In the genomic region with DNA sequence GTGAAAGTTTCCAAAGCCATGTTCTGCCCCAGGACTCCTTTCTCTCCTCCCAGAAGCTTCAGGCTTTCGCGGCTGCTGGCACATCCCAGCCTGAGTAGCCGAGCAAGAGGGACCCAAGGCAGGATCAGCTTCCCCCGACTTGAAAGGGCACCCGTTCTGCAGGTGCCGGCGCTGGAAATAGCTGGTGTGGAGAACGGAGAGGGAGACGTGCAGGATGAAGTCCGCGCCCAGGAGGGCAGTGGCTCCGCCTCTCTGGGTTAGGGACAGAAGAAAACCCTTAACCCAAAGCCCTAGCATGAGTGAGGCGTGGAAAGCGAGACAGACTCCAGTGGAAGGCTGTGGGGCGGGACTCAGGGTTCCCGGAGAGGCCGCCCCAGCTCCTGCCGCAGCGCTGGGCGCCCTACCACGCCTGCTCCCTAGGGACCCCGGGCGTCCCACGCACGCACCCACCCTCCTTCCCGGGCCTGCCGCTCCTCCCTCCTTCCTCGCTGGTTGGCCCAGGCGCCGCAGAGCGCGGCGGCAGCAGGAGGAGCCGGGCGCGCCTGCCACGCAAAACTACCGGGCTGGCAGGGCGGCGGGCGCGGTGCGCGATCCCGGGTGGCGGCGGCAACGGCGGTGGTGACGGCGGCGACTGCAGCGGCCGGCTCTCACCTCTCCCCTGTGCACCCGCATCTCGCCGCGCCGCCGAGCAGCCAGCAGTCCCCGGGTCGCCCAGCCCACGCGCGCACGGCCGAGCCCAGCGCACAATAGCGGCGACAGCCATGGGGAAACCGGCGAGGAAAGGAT, we compare ENCODE assay signal across 8 cellular contexts. TPM values are rescaled to one million over a fixed set of nuclear protein-coding genes. Genes with fewer than 3 reads are reported as not detected.
A peak's percentile ranks its signal among the peaks of the same experiment; 100 is the strongest.
DNase-seq lines count a peak whose midpoint lies in the region; TF ChIP-seq lines count a peak whose summit lies in the region.

A gene (plus strand): TSS at position 550 of the 786 bp plus-strand sequence. CDS start 212 bp downstream, at position 762.

- H3K4me3 ChIP-seq in WERI-Rb-1 (ENCODE audit: low read depth, low read length): peak within 1 kb of the TSS; percentile 51
- peak within 1 kb of the TSS; percentile 62 for H3K4me3 ChIP-seq in endocrine pancreas (ENCODE audit: control insufficient read depth, insufficient read depth, low read length)
- peak within 1 kb of the TSS; percentile 86 to 96 (median 91) for H3K4me3 ChIP-seq in subcutaneous abdominal adipose tissue (ENCODE audit: low read depth in 1 of 5, low read length in 5 of 5)

- H3K36me3 ChIP-seq in WERI-Rb-1 (no peaks in the 10 kb centered on the region), endocrine pancreas (ENCODE audit: control insufficient read depth, insufficient read depth, low read length) (no peaks in the 10 kb centered on the region), subcutaneous abdominal adipose tissue (ENCODE audit: control insufficient read depth in 5 of 5, insufficient read depth in 5 of 5, low read length in 5 of 5) (no peaks in the 10 kb centered on the region)

- no peaks in the 10 kb centered on the region for H3K4me1 ChIP-seq in endocrine pancreas (ENCODE audit: control insufficient read depth, insufficient read depth, low read length)
- H3K4me1 ChIP-seq in subcutaneous abdominal adipose tissue (ENCODE audit: control insufficient read depth in 5 of 5, insufficient read depth in 5 of 5, low read length in 5 of 5): peaks cover 0 to 25% (median 23%) of the 10 kb centered on the region in 5 donors

- H3K9me3 Mint-ChIP-seq in mesothelial cell of epicardium: no peaks in the 10 kb centered on the region

- no peak within 1 kb of the TSS for H3K27ac Mint-ChIP-seq in mesothelial cell of epicardium

- H3K36me3 Mint-ChIP-seq in mesothelial cell of epicardium: no peaks in the 10 kb centered on the region

- H3K9me3 ChIP-seq in WERI-Rb-1 (ENCODE audit: severe bottlenecking) (no peaks in the 10 kb centered on the region), endocrine pancreas (ENCODE audit: control insufficient read depth, low read length) (no peaks in the 10 kb centered on the region), subcutaneous abdominal adipose tissue (ENCODE audit: control insufficient read depth in 5 of 5, low read length in 5 of 5) (no peaks in the 10 kb centered on the region)

- peaks cover 21% of the 10 kb centered on the region for H3K4me1 Mint-ChIP-seq in mesothelial cell of epicardium

- peak within 1 kb of the TSS; percentile 67 for H3K9ac ChIP-seq in endocrine pancreas (ENCODE audit: control insufficient read depth, insufficient read depth, low read length)
- peak within 1 kb of the TSS; percentile 64 to 78 (median 74) for H3K9ac ChIP-seq in subcutaneous abdominal adipose tissue (ENCODE audit: low read length in 5 of 5)

- peak within 1 kb of the TSS; percentile 87 for H3K4me3 Mint-ChIP-seq in mesothelial cell of epicardium

- no peak within 1 kb of the TSS for H3K27ac ChIP-seq in WERI-Rb-1
- peak within 1 kb of the TSS; percentile 50 for H3K27ac ChIP-seq in subcutaneous abdominal adipose tissue (ENCODE audit: low read depth, low read length)

- H3K27me3 ChIP-seq in WERI-Rb-1 (ENCODE audit: insufficient read depth, low read depth, severe bottlenecking) (peaks cover 14% of the 10 kb centered on the region), endocrine pancreas (ENCODE audit: control insufficient read depth, insufficient read depth, low read length) (no peaks in the 10 kb centered on the region), subcutaneous abdominal adipose tissue (ENCODE audit: control insufficient read depth in 5 of 5, insufficient read depth in 4 of 5, low read length in 5 of 5) (no peaks in the 10 kb centered on the region)

- H3K27me3 Mint-ChIP-seq in mesothelial cell of epicardium (ENCODE audit: low read depth): peaks cover 47% of the 10 kb centered on the region

- no peak for TF ChIP-seq CTCF in WERI-Rb-1 (IDR thresholded peaks at IDR 0.05; ENCODE audit: low read depth, low read length)
- no peak for TF ChIP-seq CTCF in mesothelial cell of epicardium (IDR thresholded peaks at IDR 0.05; ENCODE audit: unreplicated experiment)

- DNase-seq in NCI-H524 (lab: John Stamatoyannopoulos, UW) (peak; percentile 20 to 70), NCI-H524 treated with DMSO at 0.1 percent for 48 hours (lab: John Stamatoyannopoulos, UW) (no peak), H4 (ENCODE audit: low spot score) (peak; percentile 11), LHCN-M2 (ENCODE audit: low read depth) (peak; percentile 40), WERI-Rb-1 (peak; percentile 53), mesothelial cell of epicardium (ENCODE audit: low spot score in 2 of 2, unreplicated experiment in 2 of 2) (peak; percentile 30 to 72)

RNA-seq across cellular contexts. Expression of the gene that starts here (rescaled TPM):
- 2.5 and 3.0 TPM in 2 replicates for total RNA-seq in H4 (2014; rRNA removed; shearing (Covaris generic))
- 3.7 and 6.2 TPM in 2 replicates for total RNA-seq in LHCN-M2 (2014; rRNA removed)
- polyA plus RNA-seq in LHCN-M2 (2012): 1.3 TPM
- 3.5 to 4.8 TPM (median 3.9 TPM) in 3 replicates for total RNA-seq in mesothelial cell of epicardium
